Comparison of ENCODE assay signal across 14 cellular contexts in genomic region chr4:88975925-88976511, GRCh38.
"Had no signal": no experiment of that assay in that cellular context is flagged by ENCODE, and none has a peak within 500 bp of the region (broad histone marks: within the 10 kb centered on the region; RNA-seq: fewer than 3 reads in every experiment).

No MANE protein-coding gene starts in this region.

- H3K36me3 Mint-ChIP-seq: activated naive CD8-positive, alpha-beta T cell treated with anti-CD3 and anti-CD28 coated beads, Interleukin-2, amount 10 ng/mL, durations not matched to agents 7 days and 5 days; natural killer cell treated with Interleukin-12 subunit alpha and Interleukin-12 subunit beta and Interleukin-15 and Interleukin-18, amount 100 ng/mL, for 72 hours had no signal

- H3K9me3 ChIP-seq: psoas muscle, thyroid gland had no signal

- H3K4me1 ChIP-seq: psoas muscle, thyroid gland had no signal

- H3K27ac ChIP-seq: cardiac muscle cell, psoas muscle, stomach, thyroid gland had no signal

- H3K27me3 ChIP-seq: cardiac muscle cell, stomach, thyroid gland had no signal

- H3K4me3 ChIP-seq: cardiac muscle cell, psoas muscle, stomach, thyroid gland had no signal

- H3K9me3 Mint-ChIP-seq: activated CD4-positive, alpha-beta memory T cell treated with anti-CD3 and anti-CD28 coated beads, Interleukin-2, amount 10 ng/mL, durations not matched to agents 7 days and 5 days; activated naive CD8-positive, alpha-beta T cell treated with anti-CD3 and anti-CD28 coated beads, Interleukin-2, amount 10 ng/mL, durations not matched to agents 7 days and 5 days; natural killer cell treated with Interleukin-12 subunit alpha and Interleukin-12 subunit beta and Interleukin-15 and Interleukin-18, amount 100 ng/mL, for 72 hours had no signal

- DNase-seq: activated CD4-positive, alpha-beta memory T cell treated with anti-CD3 and anti-CD28 coated beads, Interleukin-2, amount 10 ng/mL, durations not matched to agents 7 days and 5 days; activated gamma-delta T cell treated with Interleukin-2 at 50 U/mL for 16 hours; activated naive CD8-positive, alpha-beta T cell treated with anti-CD3 and anti-CD28 coated beads, Interleukin-2, amount 10 ng/mL, durations not matched to agents 7 days and 5 days; activated T-cell treated with anti-CD3 and anti-CD28 coated beads, Interleukin-2, amount 50 U/mL, for 48 hours; effector CD4-positive, alpha-beta T cell; left cardiac atrium; psoas muscle; stimulated activated CD4-positive, alpha-beta T cell treated with anti-CD3 and anti-CD28 coated beads, Interleukin-15, amount 100 ng/mL, for 24 hours; stimulated activated CD4-positive, alpha-beta T cell treated with anti-CD3 and anti-CD28 coated beads, Interleukin-4, amount 100 ng/mL, for 24 hours; stomach; SW 1271; thyroid gland had no signal

- H3K4me1 Mint-ChIP-seq: activated CD4-positive, alpha-beta memory T cell treated with anti-CD3 and anti-CD28 coated beads, Interleukin-2, amount 10 ng/mL, durations not matched to agents 7 days and 5 days; activated naive CD8-positive, alpha-beta T cell treated with anti-CD3 and anti-CD28 coated beads, Interleukin-2, amount 10 ng/mL, durations not matched to agents 7 days and 5 days had no signal

- ATAC-seq: left cardiac atrium; natural killer cell treated with Interleukin-12 subunit alpha and Interleukin-12 subunit beta and Interleukin-15 and Interleukin-18, amount 100 ng/mL, for 72 hours; psoas muscle had no signal

- H3K27me3 Mint-ChIP-seq: activated CD4-positive, alpha-beta memory T cell treated with anti-CD3 and anti-CD28 coated beads, Interleukin-2, amount 10 ng/mL, durations not matched to agents 7 days and 5 days; activated naive CD8-positive, alpha-beta T cell treated with anti-CD3 and anti-CD28 coated beads, Interleukin-2, amount 10 ng/mL, durations not matched to agents 7 days and 5 days; natural killer cell treated with Interleukin-12 subunit alpha and Interleukin-12 subunit beta and Interleukin-15 and Interleukin-18, amount 100 ng/mL, for 72 hours had no signal

- H3K36me3 ChIP-seq: cardiac muscle cell, stomach, thyroid gland had no signal

- H3K27ac Mint-ChIP-seq: activated CD4-positive, alpha-beta memory T cell treated with anti-CD3 and anti-CD28 coated beads, Interleukin-2, amount 10 ng/mL, durations not matched to agents 7 days and 5 days; activated naive CD8-positive, alpha-beta T cell treated with anti-CD3 and anti-CD28 coated beads, Interleukin-2, amount 10 ng/mL, durations not matched to agents 7 days and 5 days; natural killer cell treated with Interleukin-12 subunit alpha and Interleukin-12 subunit beta and Interleukin-15 and Interleukin-18, amount 100 ng/mL, for 72 hours had no signal

- H3K4me3 Mint-ChIP-seq: activated CD4-positive, alpha-beta memory T cell treated with anti-CD3 and anti-CD28 coated beads, Interleukin-2, amount 10 ng/mL, durations not matched to agents 7 days and 5 days; activated naive CD8-positive, alpha-beta T cell treated with anti-CD3 and anti-CD28 coated beads, Interleukin-2, amount 10 ng/mL, durations not matched to agents 7 days and 5 days; natural killer cell treated with Interleukin-12 subunit alpha and Interleukin-12 subunit beta and Interleukin-15 and Interleukin-18, amount 100 ng/mL, for 72 hours had no signal
